Comparison of ENCODE assay signal across 32 cellular contexts in genomic region chr3:149437710-149438109, GRCh38. TPM values are rescaled to one million over a fixed set of nuclear protein-coding genes. Genes with fewer than 3 reads are reported as not detected.
"Had no signal": no experiment of that assay in that cellular context is flagged by ENCODE, and none has a peak within 500 bp of the region (broad histone marks: within the 10 kb centered on the region; RNA-seq: fewer than 3 reads in every experiment).

No MANE protein-coding gene starts in this region.

- ATAC-seq: activated T-cell treated with anti-CD3 and anti-CD28 coated beads, Interleukin-2, amount 50 U/mL, for 4 hours; SK-N-SH treated with all-trans-retinoic acid at 6 μM for 48 hours; WTC11 had no signal

- H3K4me3 Mint-ChIP-seq: activated CD4-positive, alpha-beta T cell treated with anti-CD3 and anti-CD28 coated beads, Interleukin-2, amount 10 ng/mL, durations not matched to agents 24 days and 14 days; activated naive CD8-positive, alpha-beta T cell; activated T-cell treated with anti-CD3 and anti-CD28 coated beads, Interleukin-2, amount 50 U/mL, for 4 hours; brain; central memory CD8-positive, alpha-beta T cell; T-helper 1 cell treated with Interleukin-12 subunit alpha and Interleukin-12 subunit beta and Interleukin-4 antibody, amounts not matched to agents 30 μg/mL and 1 μg/mL, for 36 hours; WTC11 had no signal

- H3K4me1 Mint-ChIP-seq: activated CD4-positive, alpha-beta T cell treated with anti-CD3 and anti-CD28 coated beads, Interleukin-2, amount 10 ng/mL, durations not matched to agents 24 days and 14 days; central memory CD8-positive, alpha-beta T cell had no signal

- H3K36me3 Mint-ChIP-seq: activated naive CD8-positive, alpha-beta T cell; brain; WTC11 had no signal

- H3K36me3 ChIP-seq: MG63, SJSA1 had no signal

- H3K4me2 ChIP-seq: KMS-11 had no signal

- H3K9me3 ChIP-seq: SJSA1 had no signal

- H3K27ac Mint-ChIP-seq: activated CD4-positive, alpha-beta T cell treated with anti-CD3 and anti-CD28 coated beads, Interleukin-2, amount 10 ng/mL, durations not matched to agents 24 days and 14 days; activated naive CD8-positive, alpha-beta T cell; brain; T-helper 1 cell treated with Interleukin-12 subunit alpha and Interleukin-12 subunit beta and Interleukin-4 antibody, amounts not matched to agents 30 μg/mL and 1 μg/mL, for 36 hours; WTC11 had no signal

- H3K9ac ChIP-seq: KMS-11 had no signal

- H3K27me3 ChIP-seq: MG63, SJSA1 had no signal

- DNase-seq: activated CD4-positive, alpha-beta T cell treated with anti-CD3 and anti-CD28 coated beads for 1 hour; activated CD4-positive, alpha-beta T cell treated with anti-CD3 and anti-CD28 coated beads, Interleukin-2, amount 10 ng/mL, durations not matched to agents 24 days and 14 days; activated CD4-positive, alpha-beta T cell treated with anti-CD3 and anti-CD28 coated beads, Interleukin-2, amount 50 U/mL, for 48 hours; activated CD8-positive, alpha-beta memory T cell treated with anti-CD3 and anti-CD28 coated beads for 24 hours; activated effector memory CD4-positive, alpha-beta T cell treated with anti-CD3 and anti-CD28 coated beads, Interleukin-2, amount 50 U/mL, for 16 hours; activated naive CD4-positive, alpha-beta T cell treated with Interleukin-2 at 50 U/mL for 16 hours; activated T-cell treated with anti-CD3 and anti-CD28 coated beads, Interleukin-2, amount 50 U/mL, for 4 hours; amygdala; MG63; MV-4-11; NCI-H1092 treated with DMSO at 0.1 percent for 48 hours; NCI-H1417 treated with DMSO at 0.1 percent for 48 hours; NCI-H1694; NCI-H2029; NCI-H2107; NCI-H2171 treated with DMSO at 0.1 percent for 48 hours; NCI-H226; NCI-H510A; NCI-H526 treated with DMSO at 0.1 percent for 48 hours; NCI-H82; SHP77; SW 1271 had no signal

- H3K9me3 Mint-ChIP-seq: activated CD4-positive, alpha-beta T cell treated with anti-CD3 and anti-CD28 coated beads, Interleukin-2, amount 10 ng/mL, durations not matched to agents 24 days and 14 days; activated T-cell treated with anti-CD3 and anti-CD28 coated beads, Interleukin-2, amount 50 U/mL, for 4 hours; central memory CD8-positive, alpha-beta T cell; T-helper 1 cell treated with Interleukin-12 subunit alpha and Interleukin-12 subunit beta and Interleukin-4 antibody, amounts not matched to agents 30 μg/mL and 1 μg/mL, for 36 hours; WTC11 had no signal

- H3K4me3 ChIP-seq: MG63, SJSA1 had no signal

- H3K27ac ChIP-seq: KMS-11, SJSA1 had no signal

RNA-seq across cellular contexts. Expression of gene TM4SF4, which starts 36.8 kb away (rescaled TPM):
- total RNA-seq: activated CD4-positive, alpha-beta T cell treated with anti-CD3 and anti-CD28 coated beads, Interleukin-2, amount 10 ng/mL, durations not matched to agents 24 days and 14 days; astrocyte; OCI-LY7; SJSA1 had no signal
